In genomic region chr3:43132883-43133743, GRCh38 we compare ENCODE assay signal across 19 cellular contexts. TPM values are rescaled to one million over a fixed set of nuclear protein-coding genes. Genes with fewer than 3 reads are reported as not detected.
DNase-seq lines count a peak whose midpoint lies in the region; TF ChIP-seq lines count a peak whose summit lies in the region.
"Had no signal": no experiment of that assay in that cellular context is flagged by ENCODE, and none has a peak within 500 bp of the region (broad histone marks: within the 10 kb centered on the region; RNA-seq: fewer than 3 reads in every experiment).

No MANE protein-coding gene starts in this region.

- H3K79me2 ChIP-seq in trophoblast cell (ENCODE audit: control insufficient read depth, insufficient read depth, low read length, poor library complexity), result no peaks in the 10 kb centered on the region
- no peaks in the 10 kb centered on the region for H3K79me2 ChIP-seq in mesendoderm (ENCODE audit: control insufficient read depth, insufficient read depth, low read length)

- H3K27me3 ChIP-seq in mesenchymal stem cell (ENCODE audit: control insufficient read depth in 1 of 2, insufficient read depth in 1 of 2, low read length in 2 of 2) (peaks cover 0 to 5% of the 10 kb centered on the region in 2 experiments), ovary (no peaks in the 10 kb centered on the region), trophoblast cell (ENCODE audit: insufficient read depth, low read length) (no peaks in the 10 kb centered on the region), mesendoderm (ENCODE audit: insufficient read depth, low read length, poor library complexity) (no peaks in the 10 kb centered on the region)
- H3K27me3 ChIP-seq: Peyer's patch had no signal

- H2AK5ac ChIP-seq in mesenchymal stem cell (ENCODE audit: low read length, severe bottlenecking) (no peak overlapping the region), trophoblast cell (ENCODE audit: low read length) (no peak overlapping the region), mesendoderm (ENCODE audit: low read length) (no peak overlapping the region)

- no peak overlapping the region for H4K12ac ChIP-seq in trophoblast cell (ENCODE audit: low read depth, low read length)

- H3K18ac ChIP-seq in mesenchymal stem cell (ENCODE audit: low read depth in 1 of 2, low read length in 2 of 2) (no peak overlapping the region), trophoblast cell (ENCODE audit: low read length) (no peak overlapping the region), mesendoderm (ENCODE audit: low read length) (no peak overlapping the region)

- intact Hi-C loops in ovary (cut with DNase I), result no loop called here
- intact Hi-C loops in activated T-helper 2 cell treated with anti-CD3 and anti-CD28 coated beads, Interferon-gamma antibody, Interleukin-2, Interleukin-4, amounts not matched to agents 10 μg/mL and 5 μg/mL and 100 μg/mL, durations not matched to agents 14 hours and 24 hours and 36 hours (cut with micrococcal nuclease), result no loop called here

- no peak overlapping the region for H3K4ac ChIP-seq in mesenchymal stem cell (ENCODE audit: low read depth in 1 of 2, low read length in 2 of 2)
- no peak overlapping the region for H3K4ac ChIP-seq in trophoblast cell (ENCODE audit: low read depth, low read length)
- H3K4ac ChIP-seq in mesendoderm (ENCODE audit: low read depth, low read length), result no peak overlapping the region

- H3K4me1 ChIP-seq in mesenchymal stem cell (ENCODE audit: control insufficient read depth, insufficient read depth, low read depth, low read length) (no peaks in the 10 kb centered on the region), ovary (ENCODE audit: insufficient read depth) (no peaks in the 10 kb centered on the region), trophoblast cell (ENCODE audit: control insufficient read depth in 1 of 2, insufficient read depth in 2 of 2, low read length in 2 of 2) (no peaks in the 10 kb centered on the region), mesendoderm (ENCODE audit: control insufficient read depth, low read depth, low read length) (no peaks in the 10 kb centered on the region)
- H3K4me1 ChIP-seq: Peyer's patch had no signal

- H3K56ac ChIP-seq in mesendoderm (ENCODE audit: low read length), result no peak overlapping the region

- WGBS in mesenchymal stem cell, result 88% methylated on average over 8 of the region's 8 CpGs
- 15 to 19% (median 17%) methylated on average over 8 of the region's 8 CpGs for WGBS in ovary, 3 donors
- WGBS in trophoblast cell (ENCODE audit: extremely low coverage, insufficient coverage, insufficient read length), result no CpG with 5 or more reads among the region's 8 CpGs
- WGBS in mesendoderm (ENCODE audit: extremely low coverage, insufficient coverage, low lambda C conversion rate), result no CpG with 5 or more reads among the region's 8 CpGs

- H2BK15ac ChIP-seq in mesenchymal stem cell (ENCODE audit: low read depth, poor library complexity, severe bottlenecking), result no peak overlapping the region
- H2BK15ac ChIP-seq in mesendoderm (replicated peaks; ENCODE audit: low read depth), result no peak overlapping the region

- no peak for TF ChIP-seq EP300 in ovary (IDR thresholded peaks at IDR 0.05)

- no peak overlapping the region for H3K4me3 Mint-ChIP-seq in activated T-helper 2 cell treated with anti-CD3 and anti-CD28 coated beads, Interferon-gamma antibody, Interleukin-2, Interleukin-4, amounts not matched to agents 10 μg/mL and 5 μg/mL and 100 μg/mL, durations not matched to agents 14 hours and 24 hours and 36 hours (ENCODE audit: low read depth)
- H3K4me3 Mint-ChIP-seq: CD8-positive, alpha-beta memory T cell; HFFc6 had no signal

- H3K9me3 ChIP-seq in mesenchymal stem cell (ENCODE audit: control insufficient read depth, low read length), result no peaks in the 10 kb centered on the region
- H3K9me3 ChIP-seq in ovary, result no peaks in the 10 kb centered on the region
- H3K9me3 ChIP-seq in trophoblast cell (ENCODE audit: insufficient read depth, low read depth, low read length), result no peaks in the 10 kb centered on the region

- H3K27ac Mint-ChIP-seq in activated T-helper 2 cell treated with anti-CD3 and anti-CD28 coated beads, Interferon-gamma antibody, Interleukin-2, Interleukin-4, amounts not matched to agents 10 μg/mL and 5 μg/mL and 100 μg/mL, durations not matched to agents 14 hours and 24 hours and 36 hours, result no peak overlapping the region
- H3K27ac Mint-ChIP-seq: CD8-positive, alpha-beta memory T cell; HFFc6 had no signal

- H4K8ac ChIP-seq in mesenchymal stem cell (ENCODE audit: low read length) (no peak overlapping the region), trophoblast cell (ENCODE audit: low read depth, low read length) (no peak overlapping the region), mesendoderm (ENCODE audit: low read depth, low read length) (no peak overlapping the region)

- H3K36me3 ChIP-seq in mesenchymal stem cell (ENCODE audit: control insufficient read depth in 1 of 2, insufficient read depth in 2 of 2, low read depth in 1 of 2, low read length in 2 of 2) (no peaks in the 10 kb centered on the region), ovary (no peaks in the 10 kb centered on the region), trophoblast cell (ENCODE audit: control insufficient read depth in 1 of 2, insufficient read depth in 2 of 2, low read length in 2 of 2) (no peaks in the 10 kb centered on the region), mesendoderm (ENCODE audit: control insufficient read depth, insufficient read depth, low read length) (no peaks in the 10 kb centered on the region)
- H3K36me3 ChIP-seq: Peyer's patch had no signal

- H4K91ac ChIP-seq in mesenchymal stem cell (ENCODE audit: low read length) (no peak overlapping the region), trophoblast cell (ENCODE audit: low read depth, low read length) (no peak overlapping the region)

- no peaks in the 10 kb centered on the region for H3K4me1 Mint-ChIP-seq in activated T-helper 2 cell treated with anti-CD3 and anti-CD28 coated beads, Interferon-gamma antibody, Interleukin-2, Interleukin-4, amounts not matched to agents 10 μg/mL and 5 μg/mL and 100 μg/mL, durations not matched to agents 14 hours and 24 hours and 36 hours (ENCODE audit: low read depth)
- H3K4me1 Mint-ChIP-seq: CD8-positive, alpha-beta memory T cell had no signal

- H2AFZ ChIP-seq in mesenchymal stem cell (ENCODE audit: low read depth, low read length), result no peak overlapping the region
- H2AFZ ChIP-seq in trophoblast cell (ENCODE audit: insufficient read depth, low read length, poor library complexity), result no peak overlapping the region

- no peak overlapping the region for H2BK12ac ChIP-seq in mesenchymal stem cell (ENCODE audit: low read length in 2 of 2)
- no peak overlapping the region for H2BK12ac ChIP-seq in trophoblast cell (ENCODE audit: low read length)

- H3K14ac ChIP-seq in mesenchymal stem cell (ENCODE audit: low read length in 2 of 2) (no peak overlapping the region), trophoblast cell (ENCODE audit: low read length) (no peak overlapping the region)

- TF ChIP-seq CTCF in ovary (IDR thresholded peaks at IDR 0.05), result no peak

- TF ChIP-seq POLR2A in ovary (IDR thresholded peaks at IDR 0.05), result no peak

- no peak overlapping the region for H4K5ac ChIP-seq in mesendoderm (ENCODE audit: low read length)

- H2BK5ac ChIP-seq in mesenchymal stem cell (ENCODE audit: low read depth, low read length, poor library complexity, severe bottlenecking) (no peak overlapping the region), trophoblast cell (ENCODE audit: low read depth, low read length, poor library complexity) (no peak overlapping the region), mesendoderm (ENCODE audit: low read length) (no peak overlapping the region)

- H3K4me3 ChIP-seq in mesenchymal stem cell (ENCODE audit: insufficient read depth in 1 of 2, low read depth in 1 of 2, low read length in 2 of 2) (no peak overlapping the region), ovary (no peak overlapping the region), trophoblast cell (ENCODE audit: low read depth, low read length) (no peak overlapping the region), mesendoderm (ENCODE audit: low read length) (no peak overlapping the region)
- H3K4me3 ChIP-seq: Peyer's patch, SK-N-MC had no signal

- H3K27me3 Mint-ChIP-seq in activated T-helper 2 cell treated with anti-CD3 and anti-CD28 coated beads, Interferon-gamma antibody, Interleukin-2, Interleukin-4, amounts not matched to agents 10 μg/mL and 5 μg/mL and 100 μg/mL, durations not matched to agents 14 hours and 24 hours and 36 hours (ENCODE audit: low read depth), result peaks cover 11% of the 10 kb centered on the region

- H2BK120ac ChIP-seq in mesenchymal stem cell (ENCODE audit: low read depth, low read length) (no peak overlapping the region), trophoblast cell (ENCODE audit: insufficient read depth, low read length, poor library complexity) (no peak overlapping the region), mesendoderm (ENCODE audit: low read depth, low read length) (no peak overlapping the region)

- no peaks in the 10 kb centered on the region for H3K9me3 Mint-ChIP-seq in activated T-helper 2 cell treated with anti-CD3 and anti-CD28 coated beads, Interferon-gamma antibody, Interleukin-2, Interleukin-4, amounts not matched to agents 10 μg/mL and 5 μg/mL and 100 μg/mL, durations not matched to agents 14 hours and 24 hours and 36 hours
- H3K9me3 Mint-ChIP-seq: HFFc6 had no signal

- no peak overlapping the region for H3K23ac ChIP-seq in mesenchymal stem cell (ENCODE audit: low read length in 2 of 2)
- no peak overlapping the region for H3K23ac ChIP-seq in trophoblast cell (ENCODE audit: low read length)
- no peak overlapping the region for H3K23ac ChIP-seq in mesendoderm (ENCODE audit: low read length)

- H3K79me1 ChIP-seq in mesenchymal stem cell (replicated peaks; ENCODE audit: low read length, poor library complexity, severe bottlenecking) (no peaks in the 10 kb centered on the region), trophoblast cell (ENCODE audit: low read length) (no peaks in the 10 kb centered on the region), mesendoderm (ENCODE audit: low read length) (no peaks in the 10 kb centered on the region)

- peak overlapping the region; percentile 53 for H3K9ac ChIP-seq in mesenchymal stem cell (ENCODE audit: low read length)
- no peak overlapping the region for H3K9ac ChIP-seq in trophoblast cell (ENCODE audit: low read length)
- H3K9ac ChIP-seq in mesendoderm (ENCODE audit: low read length), result no peak overlapping the region

- peak; percentile 15 for DNase-seq in SK-N-DZ (ENCODE audit: low spot score)
- peak; percentile 82 for DNase-seq in cerebellar cortex (ENCODE audit: low spot score)
- no peak for DNase-seq in mesenchymal stem cell
- peak in 4 of 5 donors; percentile 22 to 53 (median 33) for DNase-seq in ovary
- no peak for DNase-seq in trophoblast cell
- no peak for DNase-seq in activated T-helper 2 cell treated with anti-CD3 and anti-CD28 coated beads, Interferon-gamma antibody, Interleukin-2, Interleukin-4, amounts not matched to agents 10 μg/mL and 5 μg/mL and 100 μg/mL, durations not matched to agents 14 hours and 24 hours and 36 hours (ENCODE audit: low spot score)
- DNase-seq in mesendoderm, result no peak
- DNase-seq: CD8-positive, alpha-beta memory T cell; DMS53; EL; H7; HFFc6; KBM-7; MV-4-11; NCI-H1417; NCI-H187 treated with DMSO at 0.1 percent for 48 hours; NCI-H2171; Peyer's patch had no signal

- H3K4me2 ChIP-seq in mesenchymal stem cell (ENCODE audit: low read length, poor library complexity, severe bottlenecking) (no peak overlapping the region), trophoblast cell (ENCODE audit: low read length) (no peak overlapping the region), mesendoderm (ENCODE audit: low read length) (no peak overlapping the region)

- H3K27ac ChIP-seq in mesenchymal stem cell (ENCODE audit: low read length, poor library complexity, severe bottlenecking) (no peak overlapping the region), ovary (peak overlapping the region in 1 of 2 donors; percentile 9), trophoblast cell (ENCODE audit: low read depth, low read length) (no peak overlapping the region), mesendoderm (ENCODE audit: low read depth, low read length) (no peak overlapping the region)
- H3K27ac ChIP-seq: Peyer's patch, SK-N-MC had no signal

- no peaks in the 10 kb centered on the region for H3K36me3 Mint-ChIP-seq in activated T-helper 2 cell treated with anti-CD3 and anti-CD28 coated beads, Interferon-gamma antibody, Interleukin-2, Interleukin-4, amounts not matched to agents 10 μg/mL and 5 μg/mL and 100 μg/mL, durations not matched to agents 14 hours and 24 hours and 36 hours (ENCODE audit: low read depth)

RNA-seq across cellular contexts. Expression of gene POMGNT2, which starts 27.2 kb away (rescaled TPM):
- polyA plus RNA-seq in SK-N-DZ (2014; cell fraction: cytosol; rRNA removed), result 37.7 and 44.4 TPM in 2 replicates
- polyA plus RNA-seq in SK-N-DZ (2014; cell fraction: nucleus; rRNA removed), result 18.2 and 25.3 TPM in 2 replicates
- polyA plus RNA-seq in mesenchymal stem cell (2013, experiment 1 of 2), result 7.2 TPM
- 7.2 TPM for polyA plus RNA-seq in mesenchymal stem cell (2013, experiment 2 of 2)
- total RNA-seq in ovary, result 10 to 100 TPM; 26.7 to 51.7 (median 43.7) TPM
- polyA plus RNA-seq in ovary, result 10 to 100 TPM; 12.0 to 24.0 TPM
- 7.0 and 7.2 TPM in 2 replicates for polyA plus RNA-seq in trophoblast cell (2013)
- total RNA-seq in activated T-helper 2 cell treated with anti-CD3 and anti-CD28 coated beads, Interferon-gamma antibody, Interleukin-2, Interleukin-4, amounts not matched to agents 10 μg/mL and 5 μg/mL and 100 μg/mL, durations not matched to agents 14 hours and 24 hours and 36 hours, result 3.9 and 4.1 TPM in 2 replicates
- polyA plus RNA-seq in mesendoderm (2013, experiment 1 of 2), result 10.2 TPM
- polyA plus RNA-seq in mesendoderm (2013, experiment 2 of 2), result 10.2 TPM

Comparison
In these comparisons a context has a peak if more than half of its experiments do, and no peak if none do; other contexts are left out.
1. DNase-seq: peak in SK-N-DZ (single experiment), cerebellar cortex (single experiment) and ovary (4 of 5); none in mesenchymal stem cell (single experiment), trophoblast cell (0 of 2), activated T-helper 2 cell treated with anti-CD3 and anti-CD28 coated beads, Interferon-gamma antibody, Interleukin-2, Interleukin-4, amounts not matched to agents 10 μg/mL and 5 μg/mL and 100 μg/mL, durations not matched to agents 14 hours and 24 hours and 36 hours (single experiment) and mesendoderm (single experiment).